1 cellular context compared by ENCODE assay signal in the genomic region with DNA sequence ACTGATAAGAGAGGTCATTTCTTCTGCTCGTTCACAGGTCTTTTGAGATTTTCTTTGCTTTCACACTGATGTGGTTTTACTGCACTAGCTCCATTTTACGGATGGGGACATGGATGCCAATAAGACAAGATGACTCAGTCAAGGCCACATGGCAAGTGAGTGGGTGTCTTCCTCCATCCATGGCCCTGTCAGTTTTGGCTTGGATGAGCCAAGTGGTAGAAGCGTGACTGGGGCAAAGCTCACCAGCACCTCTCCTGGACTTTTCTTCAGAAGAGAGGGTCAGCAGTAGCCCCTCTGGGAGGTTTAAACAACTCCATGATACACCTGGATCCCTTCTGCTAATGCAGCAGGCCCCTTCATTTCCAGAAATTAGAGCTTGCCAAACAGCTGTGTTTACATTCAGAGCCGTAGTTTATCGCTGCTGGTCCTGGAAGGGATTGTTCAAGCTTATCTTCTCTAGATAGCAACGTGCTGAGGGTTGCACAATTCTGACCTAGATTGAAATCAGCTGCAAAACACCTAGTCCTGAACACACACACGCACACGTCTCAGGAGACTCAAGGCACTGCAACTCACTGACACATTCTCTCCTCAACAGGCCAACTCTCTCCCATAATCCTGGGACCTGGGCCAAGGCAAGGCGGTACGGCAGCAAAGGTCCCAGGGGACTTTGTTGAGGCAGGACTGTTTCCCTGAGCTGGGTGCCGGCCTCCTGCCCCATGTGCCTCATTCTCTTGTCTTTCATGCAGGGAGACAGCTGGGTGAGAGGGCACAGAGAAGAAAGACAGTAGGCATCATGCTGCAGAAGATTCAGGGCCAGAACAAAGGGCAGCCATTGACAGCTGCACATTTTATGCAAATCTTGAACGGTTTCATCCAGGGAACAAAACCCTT.
A peak's percentile ranks its signal among the peaks of the same experiment; 100 is the strongest.
TF ChIP-seq lines count a peak whose summit lies in the region.

No MANE protein-coding gene starts in this region.

TF ChIP-seq in K562, 482 proteins besides CTCF, POLR2A, EP300 and RAD21 (continued from another document and continues in another):
- TF ChIP-seq, protein P1, sequence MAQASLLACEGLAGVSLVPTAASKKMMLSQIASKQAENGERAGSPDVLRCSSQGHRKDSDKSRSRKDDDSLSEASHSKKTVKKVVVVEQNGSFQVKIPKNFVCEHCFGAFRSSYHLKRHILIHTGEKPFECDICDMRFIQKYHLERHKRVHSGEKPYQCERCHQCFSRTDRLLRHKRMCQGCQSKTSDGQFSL (CRISPR knock-in tag; IDR thresholded peaks at IDR 0.05) = no peak
- TF ChIP-seq, protein P1 (tag; IDR thresholded peaks at IDR 0.05) = no peak
- TF ChIP-seq, protein P2, sequence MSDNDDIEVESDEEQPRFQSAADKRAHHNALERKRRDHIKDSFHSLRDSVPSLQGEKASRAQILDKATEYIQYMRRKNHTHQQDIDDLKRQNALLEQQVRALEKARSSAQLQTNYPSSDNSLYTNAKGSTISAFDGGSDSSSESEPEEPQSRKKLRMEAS (CRISPR knock-in tag; IDR thresholded peaks at IDR 0.05) = peak; percentile 45; the same call in 1 of the 2 replicates
- TF ChIP-seq ETV1 (tag; conservative IDR thresholded peaks at IDR 0.05; ENCODE audit: low read depth) (no peak), NR1H2 (CRISPR knock-in tag; IDR thresholded peaks at IDR 0.05) (no peak), HLTF (IDR thresholded peaks at IDR 0.05) (no peak), SRSF7 (optimal IDR thresholded peaks at IDR 0.05; ENCODE audit: low read depth, low read length) (no peak), HDAC6 (IDR thresholded peaks at IDR 0.05; ENCODE audit: low read depth, low read length) (no peak), MAFK (IDR thresholded peaks at IDR 0.05; ENCODE audit: low read length) (0 out of 2 replicates have a peak, but pooled peaks have one; percentile 4), ZC3H11A (IDR thresholded peaks at IDR 0.05; ENCODE audit: low read depth, low read length) (no peak), NFXL1 (CRISPR knock-in tag; IDR thresholded peaks at IDR 0.05) (no peak), PTRF (tag; IDR thresholded peaks at IDR 0.05) (no peak), C11orf30 (IDR thresholded peaks at IDR 0.05; ENCODE audit: low read depth) (peak; percentile 29; the same call in 1 of the 2 replicates), HNRNPUL1 (IDR thresholded peaks at IDR 0.05; ENCODE audit: low read length) (no peak), ZNF584 (CRISPR knock-in tag; IDR thresholded peaks at IDR 0.05; ENCODE audit: low read depth) (no peak), MAFF (IDR thresholded peaks at IDR 0.05; ENCODE audit: low read length) (no peak), KDM4B (IDR thresholded peaks at IDR 0.05; ENCODE audit: borderline replicate concordance in 2 of 2, low read depth in 1 of 2) (no peak), NR2C2 (CRISPR knock-in tag; IDR thresholded peaks at IDR 0.05) (no peak), NR2C2 (tag; IDR thresholded peaks at IDR 0.05) (no peak), ZNF699 (CRISPR knock-in tag; IDR thresholded peaks at IDR 0.05; ENCODE audit: insufficient replicate concordance) (no peak), STAT5B (CRISPR knock-in tag; IDR thresholded peaks at IDR 0.05) (no peak), ATF1 (CRISPR knock-in tag; IDR thresholded peaks at IDR 0.05) (no peak), ATF1 (tag; IDR thresholded peaks at IDR 0.05) (no peak), ELF1 (tag; IDR thresholded peaks at IDR 0.05) (no peak), CEBPB (tag; IDR thresholded peaks at IDR 0.05) (peak; percentile 96), ATF7 (IDR thresholded peaks at IDR 0.05) (peak; percentile 42; the same call in 1 of the 2 replicates), ZNF12 (CRISPR knock-in tag; IDR thresholded peaks at IDR 0.05) (no peak)
- TF ChIP-seq, protein P3, sequence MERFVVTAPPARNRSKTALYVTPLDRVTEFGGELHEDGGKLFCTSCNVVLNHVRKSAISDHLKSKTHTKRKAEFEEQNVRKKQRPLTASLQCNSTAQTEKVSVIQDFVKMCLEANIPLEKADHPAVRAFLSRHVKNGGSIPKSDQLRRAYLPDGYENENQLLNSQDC (CRISPR knock-in tag; IDR thresholded peaks at IDR 0.05) = no peak
- TF ChIP-seq, protein P4, sequence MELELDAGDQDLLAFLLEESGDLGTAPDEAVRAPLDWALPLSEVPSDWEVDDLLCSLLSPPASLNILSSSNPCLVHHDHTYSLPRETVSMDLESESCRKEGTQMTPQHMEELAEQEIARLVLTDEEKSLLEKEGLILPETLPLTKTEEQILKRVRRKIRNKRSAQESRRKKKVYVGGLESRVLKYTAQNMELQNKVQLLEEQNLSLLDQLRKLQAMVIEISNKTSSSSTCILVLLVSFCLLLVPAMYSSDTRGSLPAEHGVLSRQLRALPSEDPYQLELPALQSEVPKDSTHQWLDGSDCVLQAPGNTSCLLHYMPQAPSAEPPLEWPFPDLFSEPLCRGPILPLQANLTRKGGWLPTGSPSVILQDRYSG (tag; conservative IDR thresholded peaks at IDR 0.05; ENCODE audit: low read depth) = no peak
- TF ChIP-seq, protein P5, sequence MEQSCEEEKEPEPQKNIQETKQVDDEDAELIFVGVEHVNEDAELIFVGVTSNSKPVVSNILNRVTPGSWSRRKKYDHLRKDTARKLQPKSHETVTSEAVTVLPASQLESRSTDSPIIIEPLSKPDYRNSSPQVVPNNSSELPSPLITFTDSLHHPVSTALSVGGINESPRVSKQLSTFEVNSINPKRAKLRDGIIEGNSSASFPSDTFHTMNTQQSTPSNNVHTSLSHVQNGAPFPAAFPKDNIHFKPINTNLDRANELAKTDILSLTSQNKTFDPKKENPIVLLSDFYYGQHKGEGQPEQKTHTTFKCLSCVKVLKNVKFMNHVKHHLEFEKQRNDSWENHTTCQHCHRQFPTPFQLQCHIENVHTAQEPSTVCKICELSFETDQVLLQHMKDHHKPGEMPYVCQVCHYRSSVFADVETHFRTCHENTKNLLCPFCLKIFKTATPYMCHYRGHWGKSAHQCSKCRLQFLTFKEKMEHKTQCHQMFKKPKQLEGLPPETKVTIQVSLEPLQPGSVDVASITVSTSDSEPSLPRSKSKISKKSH (CRISPR knock-in tag; IDR thresholded peaks at IDR 0.05) = no peak
- TF ChIP-seq, protein P6, sequence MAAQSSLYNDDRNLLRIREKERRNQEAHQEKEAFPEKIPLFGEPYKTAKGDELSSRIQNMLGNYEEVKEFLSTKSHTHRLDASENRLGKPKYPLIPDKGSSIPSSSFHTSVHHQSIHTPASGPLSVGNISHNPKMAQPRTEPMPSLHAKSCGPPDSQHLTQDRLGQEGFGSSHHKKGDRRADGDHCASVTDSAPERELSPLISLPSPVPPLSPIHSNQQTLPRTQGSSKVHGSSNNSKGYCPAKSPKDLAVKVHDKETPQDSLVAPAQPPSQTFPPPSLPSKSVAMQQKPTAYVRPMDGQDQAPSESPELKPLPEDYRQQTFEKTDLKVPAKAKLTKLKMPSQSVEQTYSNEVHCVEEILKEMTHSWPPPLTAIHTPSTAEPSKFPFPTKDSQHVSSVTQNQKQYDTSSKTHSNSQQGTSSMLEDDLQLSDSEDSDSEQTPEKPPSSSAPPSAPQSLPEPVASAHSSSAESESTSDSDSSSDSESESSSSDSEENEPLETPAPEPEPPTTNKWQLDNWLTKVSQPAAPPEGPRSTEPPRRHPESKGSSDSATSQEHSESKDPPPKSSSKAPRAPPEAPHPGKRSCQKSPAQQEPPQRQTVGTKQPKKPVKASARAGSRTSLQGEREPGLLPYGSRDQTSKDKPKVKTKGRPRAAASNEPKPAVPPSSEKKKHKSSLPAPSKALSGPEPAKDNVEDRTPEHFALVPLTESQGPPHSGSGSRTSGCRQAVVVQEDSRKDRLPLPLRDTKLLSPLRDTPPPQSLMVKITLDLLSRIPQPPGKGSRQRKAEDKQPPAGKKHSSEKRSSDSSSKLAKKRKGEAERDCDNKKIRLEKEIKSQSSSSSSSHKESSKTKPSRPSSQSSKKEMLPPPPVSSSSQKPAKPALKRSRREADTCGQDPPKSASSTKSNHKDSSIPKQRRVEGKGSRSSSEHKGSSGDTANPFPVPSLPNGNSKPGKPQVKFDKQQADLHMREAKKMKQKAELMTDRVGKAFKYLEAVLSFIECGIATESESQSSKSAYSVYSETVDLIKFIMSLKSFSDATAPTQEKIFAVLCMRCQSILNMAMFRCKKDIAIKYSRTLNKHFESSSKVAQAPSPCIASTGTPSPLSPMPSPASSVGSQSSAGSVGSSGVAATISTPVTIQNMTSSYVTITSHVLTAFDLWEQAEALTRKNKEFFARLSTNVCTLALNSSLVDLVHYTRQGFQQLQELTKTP (IDR thresholded peaks at IDR 0.05; ENCODE audit: low read depth in 1 of 2, partially characterized antibody in 2 of 2) = peak in 1 of 2 experiments; percentile 69
- TF ChIP-seq, protein P7, sequence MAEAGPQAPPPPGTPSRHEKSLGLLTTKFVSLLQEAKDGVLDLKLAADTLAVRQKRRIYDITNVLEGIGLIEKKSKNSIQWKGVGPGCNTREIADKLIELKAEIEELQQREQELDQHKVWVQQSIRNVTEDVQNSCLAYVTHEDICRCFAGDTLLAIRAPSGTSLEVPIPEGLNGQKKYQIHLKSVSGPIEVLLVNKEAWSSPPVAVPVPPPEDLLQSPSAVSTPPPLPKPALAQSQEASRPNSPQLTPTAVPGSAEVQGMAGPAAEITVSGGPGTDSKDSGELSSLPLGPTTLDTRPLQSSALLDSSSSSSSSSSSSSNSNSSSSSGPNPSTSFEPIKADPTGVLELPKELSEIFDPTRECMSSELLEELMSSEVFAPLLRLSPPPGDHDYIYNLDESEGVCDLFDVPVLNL (CRISPR knock-in tag; IDR thresholded peaks at IDR 0.05; ENCODE audit: low read depth) = no peak
- TF ChIP-seq, protein P8, sequence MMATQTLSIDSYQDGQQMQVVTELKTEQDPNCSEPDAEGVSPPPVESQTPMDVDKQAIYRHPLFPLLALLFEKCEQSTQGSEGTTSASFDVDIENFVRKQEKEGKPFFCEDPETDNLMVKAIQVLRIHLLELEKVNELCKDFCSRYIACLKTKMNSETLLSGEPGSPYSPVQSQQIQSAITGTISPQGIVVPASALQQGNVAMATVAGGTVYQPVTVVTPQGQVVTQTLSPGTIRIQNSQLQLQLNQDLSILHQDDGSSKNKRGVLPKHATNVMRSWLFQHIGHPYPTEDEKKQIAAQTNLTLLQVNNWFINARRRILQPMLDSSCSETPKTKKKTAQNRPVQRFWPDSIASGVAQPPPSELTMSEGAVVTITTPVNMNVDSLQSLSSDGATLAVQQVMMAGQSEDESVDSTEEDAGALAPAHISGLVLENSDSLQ (IDR thresholded peaks at IDR 0.05) = no peak
- TF ChIP-seq, protein P9, sequence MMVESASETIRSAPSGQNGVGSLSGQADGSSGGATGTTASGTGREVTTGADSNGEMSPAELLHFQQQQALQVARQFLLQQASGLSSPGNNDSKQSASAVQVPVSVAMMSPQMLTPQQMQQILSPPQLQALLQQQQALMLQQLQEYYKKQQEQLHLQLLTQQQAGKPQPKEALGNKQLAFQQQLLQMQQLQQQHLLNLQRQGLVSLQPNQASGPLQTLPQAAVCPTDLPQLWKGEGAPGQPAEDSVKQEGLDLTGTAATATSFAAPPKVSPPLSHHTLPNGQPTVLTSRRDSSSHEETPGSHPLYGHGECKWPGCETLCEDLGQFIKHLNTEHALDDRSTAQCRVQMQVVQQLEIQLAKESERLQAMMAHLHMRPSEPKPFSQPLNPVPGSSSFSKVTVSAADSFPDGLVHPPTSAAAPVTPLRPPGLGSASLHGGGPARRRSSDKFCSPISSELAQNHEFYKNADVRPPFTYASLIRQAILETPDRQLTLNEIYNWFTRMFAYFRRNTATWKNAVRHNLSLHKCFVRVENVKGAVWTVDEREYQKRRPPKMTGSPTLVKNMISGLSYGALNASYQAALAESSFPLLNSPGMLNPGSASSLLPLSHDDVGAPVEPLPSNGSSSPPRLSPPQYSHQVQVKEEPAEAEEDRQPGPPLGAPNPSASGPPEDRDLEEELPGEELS (CRISPR knock-in tag; IDR thresholded peaks at IDR 0.05; ENCODE audit: borderline replicate concordance) = no peak
- TF ChIP-seq, protein P10, sequence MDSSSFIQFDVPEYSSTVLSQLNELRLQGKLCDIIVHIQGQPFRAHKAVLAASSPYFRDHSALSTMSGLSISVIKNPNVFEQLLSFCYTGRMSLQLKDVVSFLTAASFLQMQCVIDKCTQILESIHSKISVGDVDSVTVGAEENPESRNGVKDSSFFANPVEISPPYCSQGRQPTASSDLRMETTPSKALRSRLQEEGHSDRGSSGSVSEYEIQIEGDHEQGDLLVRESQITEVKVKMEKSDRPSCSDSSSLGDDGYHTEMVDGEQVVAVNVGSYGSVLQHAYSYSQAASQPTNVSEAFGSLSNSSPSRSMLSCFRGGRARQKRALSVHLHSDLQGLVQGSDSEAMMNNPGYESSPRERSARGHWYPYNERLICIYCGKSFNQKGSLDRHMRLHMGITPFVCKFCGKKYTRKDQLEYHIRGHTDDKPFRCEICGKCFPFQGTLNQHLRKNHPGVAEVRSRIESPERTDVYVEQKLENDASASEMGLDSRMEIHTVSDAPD (CRISPR knock-in tag; IDR thresholded peaks at IDR 0.05) = no peak
- TF ChIP-seq, protein P11, sequence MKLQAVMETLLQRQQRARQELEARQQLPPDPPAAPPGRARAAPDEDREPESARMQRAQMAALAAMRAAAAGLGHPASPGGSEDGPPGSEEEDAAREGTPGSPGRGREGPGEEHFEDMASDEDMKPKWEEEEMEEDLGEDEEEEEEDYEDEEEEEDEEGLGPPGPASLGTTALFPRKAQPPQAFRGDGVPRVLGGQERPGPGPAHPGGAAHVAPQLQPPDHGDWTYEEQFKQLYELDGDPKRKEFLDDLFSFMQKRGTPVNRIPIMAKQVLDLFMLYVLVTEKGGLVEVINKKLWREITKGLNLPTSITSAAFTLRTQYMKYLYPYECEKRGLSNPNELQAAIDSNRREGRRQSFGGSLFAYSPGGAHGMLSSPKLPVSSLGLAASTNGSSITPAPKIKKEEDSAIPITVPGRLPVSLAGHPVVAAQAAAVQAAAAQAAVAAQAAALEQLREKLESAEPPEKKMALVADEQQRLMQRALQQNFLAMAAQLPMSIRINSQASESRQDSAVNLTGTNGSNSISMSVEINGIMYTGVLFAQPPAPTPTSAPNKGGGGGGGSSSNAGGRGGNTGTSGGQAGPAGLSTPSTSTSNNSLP (IDR thresholded peaks at IDR 0.05; ENCODE audit: borderline replicate concordance, low read depth, low read length) = no peak
- TF ChIP-seq, protein P12, sequence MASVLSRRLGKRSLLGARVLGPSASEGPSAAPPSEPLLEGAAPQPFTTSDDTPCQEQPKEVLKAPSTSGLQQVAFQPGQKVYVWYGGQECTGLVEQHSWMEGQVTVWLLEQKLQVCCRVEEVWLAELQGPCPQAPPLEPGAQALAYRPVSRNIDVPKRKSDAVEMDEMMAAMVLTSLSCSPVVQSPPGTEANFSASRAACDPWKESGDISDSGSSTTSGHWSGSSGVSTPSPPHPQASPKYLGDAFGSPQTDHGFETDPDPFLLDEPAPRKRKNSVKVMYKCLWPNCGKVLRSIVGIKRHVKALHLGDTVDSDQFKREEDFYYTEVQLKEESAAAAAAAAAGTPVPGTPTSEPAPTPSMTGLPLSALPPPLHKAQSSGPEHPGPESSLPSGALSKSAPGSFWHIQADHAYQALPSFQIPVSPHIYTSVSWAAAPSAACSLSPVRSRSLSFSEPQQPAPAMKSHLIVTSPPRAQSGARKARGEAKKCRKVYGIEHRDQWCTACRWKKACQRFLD (CRISPR knock-in tag; IDR thresholded peaks at IDR 0.05) = no peak
